8 cellular contexts compared by ENCODE assay signal in genomic region chr12:47779301-47779942, GRCh38. TPM values are rescaled to one million over a fixed set of nuclear protein-coding genes. Genes with fewer than 3 reads are reported as not detected.
DNase-seq lines count a peak whose midpoint lies in the region; ATAC-seq and TF ChIP-seq lines count a peak whose summit lies in the region.

No MANE protein-coding gene starts in this region.

- ATAC-seq in HG03442 (IDR thresholded peaks at IDR 0.05; ENCODE audit: unreplicated experiment) = peak; percentile 81
- ATAC-seq in lower lobe of right lung = peak; percentile 86

- H3K27ac ChIP-seq in C4-2B (no peak overlapping the region), lower lobe of right lung (no peak overlapping the region)

- no peak overlapping the region for H3K4me3 ChIP-seq in lower lobe of right lung

- peak; percentile 83 for DNase-seq in GM19238 (ENCODE audit: insufficient read length, low spot score)
- DNase-seq in NCI-H748 (lab: John Stamatoyannopoulos, UW; ENCODE audit: unreplicated experiment) = peak; percentile 72
- peak; percentile 96 for DNase-seq in activated CD4-positive, alpha-beta T cell treated with anti-CD3 and anti-CD28 coated beads, Interleukin-2, amount 50 U/mL, for 48 hours
- DNase-seq in ecto neural progenitor cell (ENCODE audit: low spot score) = peak; percentile 98
- DNase-seq in lower lobe of right lung = peak; percentile 86
- peak; percentile 72 to 85 for DNase-seq in stimulated activated CD8-positive, alpha-beta memory T cell treated with anti-CD3 and anti-CD28 coated beads, Interleukin-15, amount 100 ng/mL, for 4 hours (ENCODE audit: low read depth in 2 of 2)

- no peaks in the 10 kb centered on the region for H3K27me3 ChIP-seq in lower lobe of right lung (ENCODE audit: low read depth)

- H3K36me3 ChIP-seq in lower lobe of right lung = peaks cover 29% of the 10 kb centered on the region

- H3K4me1 ChIP-seq in lower lobe of right lung = peaks cover 52% of the 10 kb centered on the region

- intact Hi-C loops in lower lobe of right lung (cut with DNase I) = loop anchor here (5.0 kb wide), 1 partner anchor 37 kb away; no protein-coding TSS in a partner anchor

- H3K9me3 ChIP-seq in lower lobe of right lung = no peaks in the 10 kb centered on the region

- TF ChIP-seq CTCF in C4-2B (conservative IDR thresholded peaks at IDR 0.05) (peak; percentile 97), lower lobe of right lung (IDR thresholded peaks at IDR 0.05) (peak; percentile 95)

RNA-seq across cellular contexts. Expression of gene SLC48A1, which starts 6.4 kb away (rescaled TPM):
- total RNA-seq in lower lobe of right lung = 39.9 TPM

RNA-seq across cellular contexts. Expression of gene RAPGEF3, which starts 20.7 kb away (rescaled TPM):
- total RNA-seq in lower lobe of right lung = 44.5 TPM

RNA-seq across cellular contexts. Expression of gene HDAC7, which starts 40.3 kb away (rescaled TPM):
- 104 TPM for total RNA-seq in lower lobe of right lung

RNA-seq across cellular contexts. Expression of gene ENDOU, which starts 54.1 kb away (rescaled TPM):
- total RNA-seq in lower lobe of right lung = not detected
